ENCODE assay signal across 9 cellular contexts in genomic region chr4:158253350-158253980, GRCh38. TPM values are rescaled to one million over a fixed set of nuclear protein-coding genes. Genes with fewer than 3 reads are reported as not detected.
A peak's percentile ranks its signal among the peaks of the same experiment; 100 is the strongest.
DNase-seq lines count a peak whose midpoint lies in the region; FAIRE-seq and TF ChIP-seq lines count a peak whose summit lies in the region.
"Had no signal": no experiment of that assay in that cellular context is flagged by ENCODE, and none has a peak within 500 bp of the region (broad histone marks: within the 10 kb centered on the region; RNA-seq: fewer than 3 reads in every experiment).

No MANE protein-coding gene starts in this region.

- H3K27ac ChIP-seq in KMS-11 (no peak overlapping the region), SJCRH30 (no peak overlapping the region)
- H3K27ac ChIP-seq: neutrophil had no signal

- H3K4me2 ChIP-seq in KMS-11: no peak overlapping the region

- H4K20me1 ChIP-seq in KMS-11 (ENCODE audit: insufficient read depth): no peaks in the 10 kb centered on the region

- H3K9me3 Mint-ChIP-seq in activated T-cell treated with anti-CD3 and anti-CD28 coated beads, Interleukin-2, amount 50 U/mL, for 24 hours: no peaks in the 10 kb centered on the region

- peak; percentile 16 for DNase-seq in activated T-cell treated with anti-CD3 and anti-CD28 coated beads for 24 hours (ENCODE audit: low read depth)
- no peak for DNase-seq in activated T-cell treated with anti-CD3 and anti-CD28 coated beads, Interleukin-2, amount 50 U/mL, for 24 hours
- peak; percentile 9 for DNase-seq in H54 (ENCODE audit: insufficient read length, low spot score)
- peak; percentile 18 to 53 for DNase-seq in SJCRH30
- peak; percentile 10 to 66 for DNase-seq in T47D (ENCODE audit: low read depth in 1 of 2, low spot score in 1 of 2)
- peak; percentile 68 for DNase-seq in islet precursor cell
- DNase-seq in stimulated activated CD4-positive, alpha-beta T cell treated with anti-CD3 and anti-CD28 coated beads, Interleukin-2, amount 100 ng/mL, for 4 hours (ENCODE audit: low read depth): peak; percentile 6

- H3K27me3 ChIP-seq in KMS-11 (ENCODE audit: insufficient read depth, low read depth) (no peaks in the 10 kb centered on the region), SJCRH30 (no peaks in the 10 kb centered on the region)
- H3K27me3 ChIP-seq: neutrophil had no signal

- peaks cover 10% of the 10 kb centered on the region for H3K4me1 Mint-ChIP-seq in activated T-cell treated with anti-CD3 and anti-CD28 coated beads, Interleukin-2, amount 50 U/mL, for 24 hours (ENCODE audit: low read depth)

- H3K27ac Mint-ChIP-seq in activated T-cell treated with anti-CD3 and anti-CD28 coated beads, Interleukin-2, amount 50 U/mL, for 24 hours: no peak overlapping the region

- no peak overlapping the region for H3K4me3 Mint-ChIP-seq in activated T-cell treated with anti-CD3 and anti-CD28 coated beads, Interleukin-2, amount 50 U/mL, for 24 hours

- H3K36me3 ChIP-seq in KMS-11 (ENCODE audit: insufficient read depth) (no peaks in the 10 kb centered on the region), SJCRH30 (no peaks in the 10 kb centered on the region)
- H3K36me3 ChIP-seq: neutrophil had no signal

- in situ Hi-C loops in T47D (cut with HindIII; ENCODE audit: low pct_unique_long_range_greater_than_20kb, low sequenced_read_pairs): no loop called here

- H3K27me3 Mint-ChIP-seq in activated T-cell treated with anti-CD3 and anti-CD28 coated beads, Interleukin-2, amount 50 U/mL, for 24 hours: peaks cover 12% of the 10 kb centered on the region

- peak; percentile 78 for TF ChIP-seq CTCF in KMS-11 (conservative IDR thresholded peaks at IDR 0.05; ENCODE audit: low read depth, low read length)

- no peaks in the 10 kb centered on the region for H3K79me2 ChIP-seq in KMS-11 (ENCODE audit: insufficient read depth, low read depth)

- H3K4me1 ChIP-seq in KMS-11 (ENCODE audit: low read depth, poor library complexity, severe bottlenecking) (peaks cover 3% of the 10 kb centered on the region), SJCRH30 (no peaks in the 10 kb centered on the region)

- no peak for TF ChIP-seq POLR2A in H54 (IDR thresholded peaks at IDR 0.05; ENCODE audit: low read depth, low read length)

- FAIRE-seq in H54 (lab: Jason Lieb, UNC): peak; percentile 15

- no peak overlapping the region for H3K4me3 ChIP-seq in KMS-11 (IDR thresholded peaks at IDR 0.05; ENCODE audit: insufficient read depth, low read depth, low read length)
- H3K4me3 ChIP-seq in SJCRH30: no peak overlapping the region

- H3K36me3 Mint-ChIP-seq in activated T-cell treated with anti-CD3 and anti-CD28 coated beads, Interleukin-2, amount 50 U/mL, for 24 hours (ENCODE audit: low read depth): no peaks in the 10 kb centered on the region

- no peak overlapping the region for H3K9ac ChIP-seq in KMS-11

- H3K9me3 ChIP-seq in SJCRH30 (replicated peaks): no peaks in the 10 kb centered on the region
- H3K9me3 ChIP-seq: neutrophil had no signal

- no peak overlapping the region for H2AFZ ChIP-seq in KMS-11 (ENCODE audit: low read depth)

RNA-seq across cellular contexts. Expression of gene TMEM144, which starts 43.2 kb away (rescaled TPM):
- 0.20 and 0.22 TPM in 2 replicates for total RNA-seq in SJCRH30 (2014; rRNA removed; shearing (Covaris generic))
